In the genomic region with DNA sequence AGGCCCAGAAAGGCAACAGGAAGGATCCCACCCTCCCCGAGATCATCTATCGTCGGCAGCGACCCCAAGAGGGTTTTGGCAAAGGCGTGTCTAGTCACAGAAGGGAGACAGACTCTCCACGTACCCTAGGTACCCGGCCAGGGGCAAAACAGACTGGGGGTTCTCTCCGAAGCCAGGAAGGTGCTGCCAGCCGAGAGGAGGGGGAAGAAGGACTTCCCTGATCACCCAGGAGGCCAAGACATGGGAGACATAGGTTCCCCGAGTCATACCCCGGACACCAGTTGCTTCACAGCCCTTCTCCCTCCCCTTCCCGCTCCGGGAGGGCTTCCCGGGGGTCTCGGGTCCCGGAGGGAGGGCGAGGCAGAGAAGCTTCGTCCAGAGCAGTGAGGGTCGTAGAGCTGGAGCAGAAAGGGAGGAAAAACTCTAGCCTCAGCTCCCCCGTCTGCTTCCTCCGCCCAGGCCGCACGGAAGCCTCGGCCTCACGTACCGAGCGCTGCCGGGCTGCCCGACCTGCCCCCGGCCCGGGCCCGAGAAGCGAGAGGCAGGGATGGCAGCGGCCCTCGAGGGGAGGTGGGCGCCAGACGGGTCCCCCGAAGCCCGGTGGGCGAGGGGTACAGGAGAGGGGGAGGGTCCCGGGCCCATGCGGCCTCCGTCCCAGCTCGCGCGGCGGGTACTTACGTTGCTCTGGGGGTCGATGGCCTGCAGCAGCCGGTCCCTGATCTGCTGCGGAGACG, we compare ENCODE assay signal across 8 cellular contexts. TPM values are rescaled to one million over a fixed set of nuclear protein-coding genes. Genes with fewer than 3 reads are reported as not detected.
DNase-seq lines count a peak whose midpoint lies in the region; ATAC-seq and TF ChIP-seq lines count a peak whose summit lies in the region.

No MANE protein-coding gene starts in this region.

- peak overlapping the region; percentile 94 to 99 (median 97) for H3K9ac ChIP-seq in BLaER1 treated with 17β-estradiol and CSF1 and Interleukin-3, amounts not matched to agents 10 nM and 100 nM
- peak overlapping the region; percentile 82 for H3K9ac ChIP-seq in neural cell (ENCODE audit: low read length)

- H3K27me3 Mint-ChIP-seq in activated B cell treated with CpG ODN at 0.5 μM for 24 hours: no peaks in the 10 kb centered on the region

- peaks cover 56% of the 10 kb centered on the region for H3K4me1 Mint-ChIP-seq in activated B cell treated with CpG ODN at 0.5 μM for 24 hours

- H3K36me3 Mint-ChIP-seq in activated B cell treated with CpG ODN at 0.5 μM for 24 hours (ENCODE audit: low read depth): peaks cover 52% of the 10 kb centered on the region

- H3K9me2 ChIP-seq in neural cell (ENCODE audit: insufficient read depth, low read length): no peaks in the 10 kb centered on the region

- peaks cover 50 to 87% (median 54%) of the 10 kb centered on the region in 11 experiments for H4K20me1 ChIP-seq in BLaER1 treated with 17β-estradiol and CSF1 and Interleukin-3, amounts not matched to agents 10 nM and 100 nM
- H4K20me1 ChIP-seq in neural cell (ENCODE audit: insufficient read depth): peaks cover 5% of the 10 kb centered on the region

- POLR2A ChIA-PET in activated B cell treated with CpG ODN at 0.5 μM for 24 hours (lab: Charles Lee): interaction anchor here (0.6 to 11.4 kb wide), 10 partner anchors 33 to 1737 kb away, joined by 3 to 242 read pairs (median 4); a partner anchor contains a TSS

- H3K27ac Mint-ChIP-seq in activated B cell treated with CpG ODN at 0.5 μM for 24 hours: peak overlapping the region; percentile 74

- no peaks in the 10 kb centered on the region for H3K27me3 ChIP-seq in BLaER1 treated with 17β-estradiol and CSF1 and Interleukin-3, amounts not matched to agents 10 nM and 100 nM
- no peaks in the 10 kb centered on the region for H3K27me3 ChIP-seq in neural cell (ENCODE audit: insufficient read depth, low read depth, low read length)

- H3K4me2 ChIP-seq in BLaER1 treated with 17β-estradiol and CSF1 and Interleukin-3, amounts not matched to agents 10 nM and 100 nM: peak overlapping the region; percentile 81 to 97 (median 93)
- H3K4me2 ChIP-seq in neural cell (ENCODE audit: low read length): peak overlapping the region; percentile 73

- peaks cover 50 to 67% (median 60%) of the 10 kb centered on the region in 11 experiments for H3K36me3 ChIP-seq in BLaER1 treated with 17β-estradiol and CSF1 and Interleukin-3, amounts not matched to agents 10 nM and 100 nM
- H3K36me3 ChIP-seq in neural cell (ENCODE audit: insufficient read depth, low read length): no peaks in the 10 kb centered on the region

- peaks cover 46% of the 10 kb centered on the region for H3K79me2 ChIP-seq in neural cell (replicated peaks; ENCODE audit: insufficient read depth, low read length)

- peak; percentile 24 for DNase-seq in activated B cell treated with CpG ODN at 0.5 μM for 24 hours
- peak; percentile 20 for DNase-seq in epithelial cell of esophagus (ENCODE audit: low read depth)
- no peak for DNase-seq in H4 (ENCODE audit: low spot score)

- CTCF ChIA-PET in activated B cell treated with CpG ODN at 0.5 μM for 24 hours (lab: Charles Lee): interaction anchor here (1.0 to 2.3 kb wide), 5 partner anchors 32 to 99 kb away, joined by 3 to 7 read pairs (median 4); a partner anchor contains a TSS

- H3K4me3 ChIP-seq in BLaER1 treated with 17β-estradiol and CSF1 and Interleukin-3, amounts not matched to agents 10 nM and 100 nM: peak overlapping the region; percentile 79 to 100 (median 98)
- H3K4me3 ChIP-seq in epithelial cell of esophagus (ENCODE audit: low read length) (peak overlapping the region; percentile 98), neural cell (ENCODE audit: low read length) (peak overlapping the region; percentile 99)

- H3K27ac ChIP-seq in BLaER1 treated with 17β-estradiol and CSF1 and Interleukin-3, amounts not matched to agents 10 nM and 100 nM: peak overlapping the region; percentile 82 to 96 (median 89)
- peak overlapping the region; percentile 24 for H3K27ac ChIP-seq in neural cell (ENCODE audit: low read length)

- H3K4me1 ChIP-seq in BLaER1 treated with 17β-estradiol and CSF1 and Interleukin-3, amounts not matched to agents 10 nM and 100 nM: peaks cover 27 to 33% (median 29%) of the 10 kb centered on the region in 10 experiments

- TF ChIP-seq EP300 in neural cell (conservative IDR thresholded peaks at IDR 0.05; ENCODE audit: poor library complexity, severe bottlenecking): no peak

- TF ChIP-seq CTCF in activated B cell treated with CpG ODN at 0.5 μM for 24 hours (IDR thresholded peaks at IDR 0.05) (no peak), epithelial cell of esophagus (IDR thresholded peaks at IDR 0.05; ENCODE audit: insufficient read depth, low read depth, low read length, missing control alignments) (no peak), neural cell (IDR thresholded peaks at IDR 0.05; ENCODE audit: poor library complexity, severe bottlenecking) (no peak)

- ATAC-seq in HG02571 (IDR thresholded peaks at IDR 0.05; ENCODE audit: unreplicated experiment) (peak; percentile 3), activated B cell treated with CpG ODN at 0.5 μM for 24 hours (ENCODE audit: low read depth) (no peak), HG03354 (IDR thresholded peaks at IDR 0.05; ENCODE audit: poor library complexity, severe bottlenecking, unreplicated experiment) (no peak), GM19395 (IDR thresholded peaks at IDR 0.05; ENCODE audit: unreplicated experiment) (no peak)

- H2AFZ ChIP-seq in neural cell (ENCODE audit: low read depth, low read length): no peak overlapping the region

- no peak for TF ChIP-seq RAD21 in neural cell (conservative IDR thresholded peaks at IDR 0.05)

- peak overlapping the region; percentile 89 for H3K4me3 Mint-ChIP-seq in activated B cell treated with CpG ODN at 0.5 μM for 24 hours

- no peaks in the 10 kb centered on the region for H3F3A ChIP-seq in neural cell (ENCODE audit: insufficient read depth, low read length, poor library complexity, severe bottlenecking)

- peaks cover 8 to 16% (median 12%) of the 10 kb centered on the region in 11 experiments; a peak in 17 of 22 replicates for H3K9me3 ChIP-seq in BLaER1 treated with 17β-estradiol and CSF1 and Interleukin-3, amounts not matched to agents 10 nM and 100 nM (replicated peaks in 1 of 11)
- H3K9me3 ChIP-seq in neural cell (ENCODE audit: low read length): no peaks in the 10 kb centered on the region

- intact Hi-C loops in activated B cell treated with CpG ODN at 0.5 μM for 24 hours (cut with micrococcal nuclease): loop anchor here (5.0 to 10.0 kb wide), 2 partner anchors 180 to 267 kb away; no protein-coding TSS in a partner anchor

- no peaks in the 10 kb centered on the region for H3K9me3 Mint-ChIP-seq in activated B cell treated with CpG ODN at 0.5 μM for 24 hours

TF ChIP-seq in neural cell, 6 proteins besides CTCF, POLR2A, EP300 and RAD21:
- TF ChIP-seq MXI1 (conservative IDR thresholded peaks at IDR 0.05; ENCODE audit: poor library complexity, severe bottlenecking): no peak
- no peak for TF ChIP-seq SMC3 (conservative IDR thresholded peaks at IDR 0.05; ENCODE audit: poor library complexity)
- TF ChIP-seq TAF1 (IDR thresholded peaks at IDR 0.05; ENCODE audit: low read depth): no peak
- no peak for TF ChIP-seq POLR2AphosphoS5 (IDR thresholded peaks at IDR 0.05)
- TF ChIP-seq EZH2 (IDR thresholded peaks at IDR 0.05; ENCODE audit: borderline replicate concordance, insufficient read depth, low read length, poor library complexity, severe bottlenecking): no peak
- TF ChIP-seq, protein P1, sequence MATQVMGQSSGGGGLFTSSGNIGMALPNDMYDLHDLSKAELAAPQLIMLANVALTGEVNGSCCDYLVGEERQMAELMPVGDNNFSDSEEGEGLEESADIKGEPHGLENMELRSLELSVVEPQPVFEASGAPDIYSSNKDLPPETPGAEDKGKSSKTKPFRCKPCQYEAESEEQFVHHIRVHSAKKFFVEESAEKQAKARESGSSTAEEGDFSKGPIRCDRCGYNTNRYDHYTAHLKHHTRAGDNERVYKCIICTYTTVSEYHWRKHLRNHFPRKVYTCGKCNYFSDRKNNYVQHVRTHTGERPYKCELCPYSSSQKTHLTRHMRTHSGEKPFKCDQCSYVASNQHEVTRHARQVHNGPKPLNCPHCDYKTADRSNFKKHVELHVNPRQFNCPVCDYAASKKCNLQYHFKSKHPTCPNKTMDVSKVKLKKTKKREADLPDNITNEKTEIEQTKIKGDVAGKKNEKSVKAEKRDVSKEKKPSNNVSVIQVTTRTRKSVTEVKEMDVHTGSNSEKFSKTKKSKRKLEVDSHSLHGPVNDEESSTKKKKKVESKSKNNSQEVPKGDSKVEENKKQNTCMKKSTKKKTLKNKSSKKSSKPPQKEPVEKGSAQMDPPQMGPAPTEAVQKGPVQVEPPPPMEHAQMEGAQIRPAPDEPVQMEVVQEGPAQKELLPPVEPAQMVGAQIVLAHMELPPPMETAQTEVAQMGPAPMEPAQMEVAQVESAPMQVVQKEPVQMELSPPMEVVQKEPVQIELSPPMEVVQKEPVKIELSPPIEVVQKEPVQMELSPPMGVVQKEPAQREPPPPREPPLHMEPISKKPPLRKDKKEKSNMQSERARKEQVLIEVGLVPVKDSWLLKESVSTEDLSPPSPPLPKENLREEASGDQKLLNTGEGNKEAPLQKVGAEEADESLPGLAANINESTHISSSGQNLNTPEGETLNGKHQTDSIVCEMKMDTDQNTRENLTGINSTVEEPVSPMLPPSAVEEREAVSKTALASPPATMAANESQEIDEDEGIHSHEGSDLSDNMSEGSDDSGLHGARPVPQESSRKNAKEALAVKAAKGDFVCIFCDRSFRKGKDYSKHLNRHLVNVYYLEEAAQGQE (IDR thresholded peaks at IDR 0.05; ENCODE audit: borderline replicate concordance): no peak

RNA-seq across cellular contexts. Expression of a gene that starts 0.6 kb away (rescaled TPM):
- 32.0 and 36.1 TPM in 2 replicates for total RNA-seq in activated B cell treated with CpG ODN at 0.5 μM for 24 hours
- 3.8 and 4.2 TPM in 2 replicates for polyA plus RNA-seq in neural cell
- polyA minus RNA-seq in neural cell: 6.6 and 8.2 TPM in 2 replicates
- total RNA-seq in H4 (2014; rRNA removed; shearing (Covaris generic)): 4.2 and 4.8 TPM in 2 replicates

RNA-seq across cellular contexts. Expression of a gene that starts 32.6 kb away (rescaled TPM):
- 90.2 and 110 TPM in 2 replicates for total RNA-seq in activated B cell treated with CpG ODN at 0.5 μM for 24 hours
- 153 and 171 TPM in 2 replicates for polyA plus RNA-seq in neural cell
- polyA minus RNA-seq in neural cell: 54.2 and 63.1 TPM in 2 replicates
- total RNA-seq in H4 (2014; rRNA removed; shearing (Covaris generic)): 290 and 299 TPM in 2 replicates

RNA-seq across cellular contexts. Expression of a gene that starts 33.6 kb away (rescaled TPM):
- total RNA-seq in activated B cell treated with CpG ODN at 0.5 μM for 24 hours: 3.1 and 4.0 TPM in 2 replicates
- 8.6 and 11.2 TPM in 2 replicates for polyA plus RNA-seq in neural cell
- 8.8 and 10.7 TPM in 2 replicates for polyA minus RNA-seq in neural cell
- 6.8 and 11.2 TPM in 2 replicates for total RNA-seq in H4 (2014; rRNA removed; shearing (Covaris generic))

RNA-seq across cellular contexts. Expression of a gene that starts 55.1 kb away (rescaled TPM):
- total RNA-seq in activated B cell treated with CpG ODN at 0.5 μM for 24 hours: 41.6 and 51.7 TPM in 2 replicates
- 16.6 and 23.9 TPM in 2 replicates for polyA plus RNA-seq in neural cell
- 27.2 and 38.7 TPM in 2 replicates for polyA minus RNA-seq in neural cell
- 19.6 and 29.6 TPM in 2 replicates for total RNA-seq in H4 (2014; rRNA removed; shearing (Covaris generic))
